10 cellular contexts compared by ENCODE assay signal in the genomic region with DNA sequence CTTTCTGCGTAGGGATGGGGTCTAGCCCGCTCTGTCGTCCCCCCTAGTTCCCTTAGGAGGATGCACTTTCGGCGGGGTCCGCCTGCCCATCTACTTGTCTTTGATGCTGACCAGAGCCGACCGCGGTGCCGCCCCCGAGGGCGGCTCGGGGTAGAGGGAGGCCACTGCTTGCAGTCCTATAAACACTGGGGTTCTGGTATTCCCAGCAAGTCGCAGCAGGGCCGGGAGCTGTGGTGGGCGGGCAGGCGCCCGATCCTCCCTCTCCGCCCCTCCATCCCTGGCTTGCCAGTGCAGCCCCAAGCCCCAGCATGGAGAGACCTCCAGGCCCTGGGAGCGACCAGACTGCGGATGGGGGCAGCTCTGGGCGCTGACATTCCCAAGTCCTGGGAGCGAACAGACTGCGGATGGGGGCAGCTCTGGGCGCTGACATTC. TPM values are rescaled to one million over a fixed set of nuclear protein-coding genes. Genes with fewer than 3 reads are reported as not detected.
DNase-seq lines count a peak whose midpoint lies in the region; ATAC-seq, FAIRE-seq and TF ChIP-seq lines count a peak whose summit lies in the region.
"Had no signal": no experiment of that assay in that cellular context is flagged by ENCODE, and none has a peak within 500 bp of the region (broad histone marks: within the 10 kb centered on the region; RNA-seq: fewer than 3 reads in every experiment).

No MANE protein-coding gene starts in this region.

- FAIRE-seq in small intestine (lab: Jason Lieb, UNC), result no peak
- FAIRE-seq: colon, G401.6 had no signal

- peak overlapping the region; percentile 97 for H3K27ac ChIP-seq in WERI-Rb-1
- peak overlapping the region; percentile 68 to 84 for H3K27ac ChIP-seq in small intestine (ENCODE audit: low read depth in 1 of 2, low read length in 1 of 2)

- peaks cover 8% of the 10 kb centered on the region for H3K36me3 Mint-ChIP-seq in T-helper 1 cell treated with Interleukin-12 subunit alpha and Interleukin-12 subunit beta and Interleukin-4 antibody, amounts not matched to agents 30 μg/mL and 1 μg/mL, for 36 hours (ENCODE audit: low read depth)

- H3K27ac Mint-ChIP-seq in T-helper 1 cell treated with Interleukin-12 subunit alpha and Interleukin-12 subunit beta and Interleukin-4 antibody, amounts not matched to agents 30 μg/mL and 1 μg/mL, for 36 hours, result peak overlapping the region; percentile 36

- H3K4me1 Mint-ChIP-seq in T-helper 1 cell treated with Interleukin-12 subunit alpha and Interleukin-12 subunit beta and Interleukin-4 antibody, amounts not matched to agents 30 μg/mL and 1 μg/mL, for 36 hours (ENCODE audit: low read depth), result peaks cover 31% of the 10 kb centered on the region

- H3K4me3 ChIP-seq in WERI-Rb-1 (ENCODE audit: low read depth, low read length) (peak overlapping the region; percentile 89), small intestine (ENCODE audit: low read depth in 1 of 2, low read length in 2 of 2) (peak overlapping the region; percentile 84 to 97)

- H3K9me3 ChIP-seq in WERI-Rb-1 (ENCODE audit: severe bottlenecking), result no peaks in the 10 kb centered on the region
- H3K9me3 ChIP-seq in small intestine (ENCODE audit: control insufficient read depth, low read depth), result no peaks in the 10 kb centered on the region

- H3K27me3 ChIP-seq in WERI-Rb-1 (ENCODE audit: insufficient read depth, low read depth, severe bottlenecking), result no peaks in the 10 kb centered on the region
- H3K27me3 ChIP-seq in small intestine (ENCODE audit: control insufficient read depth in 2 of 2, insufficient read depth in 2 of 2, low read length in 2 of 2), result no peaks in the 10 kb centered on the region

- ATAC-seq in GM19023 (IDR thresholded peaks at IDR 0.05; ENCODE audit: unreplicated experiment), result no peak

- 6 to 10% (median 7%) methylated on average over 25 of the region's 25 CpGs for WGBS in small intestine, 3 donors

- H3K9me3 Mint-ChIP-seq in T-helper 1 cell treated with Interleukin-12 subunit alpha and Interleukin-12 subunit beta and Interleukin-4 antibody, amounts not matched to agents 30 μg/mL and 1 μg/mL, for 36 hours, result no peaks in the 10 kb centered on the region

- TF ChIP-seq CTCF in WERI-Rb-1 (IDR thresholded peaks at IDR 0.05; ENCODE audit: low read depth, low read length), result no peak

- DNase-seq in T-helper 1 cell, result no peak
- DNase-seq in WERI-Rb-1, result no peak
- DNase-seq in hepatic stellate cell (ENCODE audit: low spot score), result peak; percentile 66
- no peak for DNase-seq in small intestine
- no peak for DNase-seq in activated gamma-delta T cell treated with Interleukin-2 at 50 U/mL for 16 hours
- DNase-seq in NCI-H1930 (lab: John Stamatoyannopoulos, UW), result no peak

- H3K4me1 ChIP-seq in small intestine (ENCODE audit: control insufficient read depth in 2 of 2, insufficient read depth in 1 of 2, low read depth in 1 of 2, low read length in 1 of 2), result peaks cover 2 to 4% of the 10 kb centered on the region in 2 donors

- peaks cover 46% of the 10 kb centered on the region for H3K36me3 ChIP-seq in WERI-Rb-1
- peaks cover 2% of the 10 kb centered on the region in 2 donors for H3K36me3 ChIP-seq in small intestine (ENCODE audit: control insufficient read depth in 2 of 2, insufficient read depth in 2 of 2, low read length in 2 of 2)

- peaks cover 6% of the 10 kb centered on the region for H3K27me3 Mint-ChIP-seq in T-helper 1 cell treated with Interleukin-12 subunit alpha and Interleukin-12 subunit beta and Interleukin-4 antibody, amounts not matched to agents 30 μg/mL and 1 μg/mL, for 36 hours (ENCODE audit: low read depth)

- H3K4me3 Mint-ChIP-seq in T-helper 1 cell treated with Interleukin-12 subunit alpha and Interleukin-12 subunit beta and Interleukin-4 antibody, amounts not matched to agents 30 μg/mL and 1 μg/mL, for 36 hours, result peak overlapping the region; percentile 79

RNA-seq across cellular contexts. Expression of gene SEMA4B, which starts 0.8 kb away (rescaled TPM):
- polyA plus RNA-seq in small intestine, result 10 to 100 TPM; 26.2 to 37.9 (median 31.8) TPM

RNA-seq across cellular contexts. Expression of gene CIB1, which starts 31.8 kb away (rescaled TPM):
- polyA plus RNA-seq in small intestine, result 100 to 1,000 TPM; 219 to 360 (median 356) TPM

RNA-seq across cellular contexts. Expression of gene GDPGP1, which starts 32.0 kb away (rescaled TPM):
- polyA plus RNA-seq in small intestine, result 1 to 10 TPM; 4.9 to 7.5 (median 5.6) TPM

RNA-seq across cellular contexts. Expression of gene TTLL13, which starts 47.4 kb away (rescaled TPM):
- polyA plus RNA-seq in small intestine, result under 1 TPM in 2 of 3 donors, not detected in 1; 0.07 to 0.45 TPM
